15 cellular contexts compared by ENCODE assay signal in the genomic region with DNA sequence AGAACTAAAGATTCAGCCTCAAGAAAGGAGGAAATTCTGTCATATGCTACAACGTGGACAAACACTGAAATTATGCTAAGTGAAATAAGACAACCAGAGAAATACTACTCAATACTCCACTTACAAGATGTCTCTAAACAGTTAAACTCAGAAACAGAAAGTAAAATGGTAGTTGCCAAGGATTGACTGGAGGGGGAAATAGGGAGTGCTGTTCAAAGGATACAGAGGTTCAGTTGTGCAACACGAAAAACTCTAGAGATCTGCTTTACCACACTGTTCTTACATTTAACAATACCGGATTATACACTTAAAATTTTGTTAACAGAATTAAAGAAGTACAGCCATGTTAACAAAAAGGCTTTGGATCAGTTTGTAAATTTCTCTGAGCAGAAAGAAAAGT. TPM values are rescaled to one million over a fixed set of nuclear protein-coding genes. Genes with fewer than 3 reads are reported as not detected.
DNase-seq lines count a peak whose midpoint lies in the region; ATAC-seq and TF ChIP-seq lines count a peak whose summit lies in the region.
"Had no signal": no experiment of that assay in that cellular context is flagged by ENCODE, and none has a peak within 500 bp of the region (broad histone marks: within the 10 kb centered on the region; RNA-seq: fewer than 3 reads in every experiment).

No MANE protein-coding gene starts in this region.

- peak; percentile 52 for ATAC-seq in body of pancreas
- ATAC-seq in HG03159 (IDR thresholded peaks at IDR 0.05; ENCODE audit: unreplicated experiment), result no peak
- ATAC-seq: activated CD8-positive, alpha-beta memory T cell treated with anti-CD3 and anti-CD28 coated beads, Interleukin-2, amount 10 ng/mL, durations not matched to agents 7 days and 5 days had no signal

- no peak overlapping the region for H3K4me3 Mint-ChIP-seq in immature natural killer cell
- H3K4me3 Mint-ChIP-seq: activated CD8-positive, alpha-beta memory T cell treated with anti-CD3 and anti-CD28 coated beads, Interleukin-2, amount 10 ng/mL, durations not matched to agents 7 days and 5 days; nephron had no signal

- no peaks in the 10 kb centered on the region for H3K27me3 ChIP-seq in body of pancreas
- H3K27me3 ChIP-seq: heart right ventricle, upper lobe of left lung had no signal

- H3K4me1 Mint-ChIP-seq in immature natural killer cell, result no peaks in the 10 kb centered on the region
- H3K4me1 Mint-ChIP-seq: nephron had no signal

- 27 to 35% methylated on average over 3 of the region's 3 CpGs for WGBS in body of pancreas, 2 donors

- peak overlapping the region in 3 of 6 donors; percentile 17 to 51 (median 29) for H3K27ac Mint-ChIP-seq in immature natural killer cell
- H3K27ac Mint-ChIP-seq: activated CD8-positive, alpha-beta memory T cell treated with anti-CD3 and anti-CD28 coated beads, Interleukin-2, amount 10 ng/mL, durations not matched to agents 7 days and 5 days had no signal

- peaks cover 0 to 1% (median 0%) of the 10 kb centered on the region in 3 donors for H3K27me3 Mint-ChIP-seq in immature natural killer cell (ENCODE audit: low read depth in 3 of 3)
- H3K27me3 Mint-ChIP-seq: activated CD8-positive, alpha-beta memory T cell treated with anti-CD3 and anti-CD28 coated beads, Interleukin-2, amount 10 ng/mL, durations not matched to agents 7 days and 5 days had no signal

- intact Hi-C loops in body of pancreas (cut with DNase I), result no loop called here

- H3K9me3 Mint-ChIP-seq in immature natural killer cell, result no peaks in the 10 kb centered on the region
- H3K9me3 Mint-ChIP-seq: nephron had no signal

- H3K36me3 Mint-ChIP-seq in immature natural killer cell, result peaks cover 0 to 4% (median 0%) of the 10 kb centered on the region in 3 donors
- H3K36me3 Mint-ChIP-seq: activated CD8-positive, alpha-beta memory T cell treated with anti-CD3 and anti-CD28 coated beads, Interleukin-2, amount 10 ng/mL, durations not matched to agents 7 days and 5 days had no signal

- peak; percentile 39 for DNase-seq in Ammon's horn (ENCODE audit: low spot score)
- DNase-seq in Jurkat, Clone E6-1 (ENCODE audit: low read depth, low spot score), result peak; percentile 7
- no peak for DNase-seq in body of pancreas
- peak; percentile 29 for DNase-seq in midbrain (lab: John Stamatoyannopoulos, UW)
- DNase-seq in NCI-H748 treated with DMSO at 0.1 percent for 48 hours (lab: John Stamatoyannopoulos, UW), result no peak
- DNase-seq in immature natural killer cell, result no peak
- no peak for DNase-seq in dedifferentiated amniotic fluid mesenchymal stem cell (ENCODE audit: extremely low spot score)
- DNase-seq: activated CD8-positive, alpha-beta memory T cell treated with anti-CD3 and anti-CD28 coated beads, Interleukin-2, amount 10 ng/mL, durations not matched to agents 7 days and 5 days; DMS53; H7; heart right ventricle; upper lobe of left lung had no signal

- no peaks in the 10 kb centered on the region for H3K4me1 ChIP-seq in body of pancreas

- no peak overlapping the region for H3K27ac ChIP-seq in body of pancreas
- H3K27ac ChIP-seq: heart right ventricle, SK-N-MC, upper lobe of left lung had no signal

- peak in 1 of 7 experiments; percentile 3 for TF ChIP-seq CTCF in body of pancreas (IDR thresholded peaks at IDR 0.05)

- TF ChIP-seq POLR2A in body of pancreas (IDR thresholded peaks at IDR 0.05), result no peak

- H3K4me3 ChIP-seq in Jurkat, Clone E6-1 (ENCODE audit: low read length), result no peak overlapping the region
- H3K4me3 ChIP-seq in body of pancreas, result no peak overlapping the region
- H3K4me3 ChIP-seq: heart right ventricle, SK-N-MC, upper lobe of left lung had no signal

- no peaks in the 10 kb centered on the region for H3K36me3 ChIP-seq in body of pancreas (replicated peaks in 1 of 2; ENCODE audit: insufficient read depth in 1 of 2, low read depth in 2 of 2)
- H3K36me3 ChIP-seq: heart right ventricle, upper lobe of left lung had no signal

- H3K9me3 ChIP-seq in body of pancreas, result no peaks in the 10 kb centered on the region
- H3K9me3 ChIP-seq: heart right ventricle, upper lobe of left lung had no signal

RNA-seq across cellular contexts. Expression of a gene that starts 39.8 kb away (rescaled TPM):
- 3.4 TPM for polyA plus RNA-seq in Jurkat, Clone E6-1 (2012; ENCODE audit: insufficient read depth, insufficient read length)
- total RNA-seq in body of pancreas, result 1 to 10 TPM in 1 of 2 donors, not detected in 1; 3.9 TPM
- polyA plus RNA-seq in immature natural killer cell, result 1 to 10 TPM in 2 of 3 donors, under 1 TPM in 1; 0.80 to 3.4 (median 2.4) TPM

RNA-seq across cellular contexts. Expression of a gene that starts 53.0 kb away (rescaled TPM):
- 8.4 TPM for polyA plus RNA-seq in Jurkat, Clone E6-1 (2012; ENCODE audit: insufficient read depth, insufficient read length)
- 10 to 100 TPM; 15.0 to 17.1 TPM for total RNA-seq in body of pancreas
- 10 to 100 TPM in 2 of 3 donors, 1 to 10 TPM in 1; 7.9 to 15.9 (median 11.0) TPM for polyA plus RNA-seq in immature natural killer cell

RNA-seq across cellular contexts. Expression of a gene that starts 53.1 kb away (rescaled TPM):
- polyA plus RNA-seq in Jurkat, Clone E6-1 (2012; ENCODE audit: insufficient read depth, insufficient read length), result 9.0 TPM
- 10 to 100 TPM in 1 of 2 donors, 1 to 10 TPM in 1; 2.1 to 12.9 TPM for total RNA-seq in body of pancreas
- 10 to 100 TPM; 11.6 to 21.3 (median 20.7) TPM for polyA plus RNA-seq in immature natural killer cell

Comparison
In these comparisons a context has a peak if more than half of its experiments do, and no peak if none do; other contexts are left out.
1. DNase-seq: peak in Ammon's horn (single experiment), Jurkat, Clone E6-1 (single experiment) and midbrain (single experiment); none in body of pancreas (0 of 4), NCI-H748 treated with DMSO at 0.1 percent for 48 hours (single experiment), immature natural killer cell (0 of 3) and dedifferentiated amniotic fluid mesenchymal stem cell (single experiment).